In genomic region chrX:72624194-72624593, GRCh38 we compare ENCODE assay signal across 21 cellular contexts.
"Had no signal": no experiment of that assay in that cellular context is flagged by ENCODE, and none has a peak within 500 bp of the region (broad histone marks: within the 10 kb centered on the region; RNA-seq: fewer than 3 reads in every experiment).

No MANE protein-coding gene starts in this region.

- H3K4me1 ChIP-seq: prostate gland, stomach, transverse colon had no signal

- H3K4me3 ChIP-seq: prostate gland, stomach, suprapubic skin, transverse colon had no signal

- H3K9me3 Mint-ChIP-seq: activated CD4-positive, alpha-beta T cell treated with anti-CD3 and anti-CD28 coated beads, Interleukin-2, amount 10 ng/mL, durations not matched to agents 7 days and 5 days; activated T-helper 1 cell treated with anti-CD3 and anti-CD28 coated beads, Interleukin-12 subunit alpha, Interleukin-12 subunit beta, Interleukin-2, Interleukin-4 antibody, amounts not matched to agents 30 ng/mL and 10 ng/mL and 1 ng/mL, durations not matched to agents 14 hours and 24 hours and 36 hours; natural killer cell had no signal

- DNase-seq: activated CD4-positive, alpha-beta T cell treated with anti-CD3 and anti-CD28 coated beads, Interleukin-2, amount 10 ng/mL, durations not matched to agents 7 days and 5 days; activated CD4-positive, CD25-positive, alpha-beta regulatory T cell treated with anti-CD3 and anti-CD28 coated beads, Interleukin-2, amount 50 U/mL, for 72 hours; activated CD8-positive, alpha-beta T cell treated with anti-CD3 and anti-CD28 coated beads, Interleukin-2, amount 10 ng/mL, durations not matched to agents 7 days and 5 days; activated gamma-delta T cell treated with Interleukin-2 at 50 U/mL for 16 hours; aorta; brain microvascular endothelial cell; central memory CD4-positive, alpha-beta T cell; effector memory CD4-positive, alpha-beta T cell; hippocampal formation; left ventricle myocardium superior; midbrain; natural killer cell; stimulated activated CD4-positive, alpha-beta T cell treated with anti-CD3 and anti-CD28 coated beads, Interleukin-12 subunit alpha, Interleukin-12 subunit beta, amount 100 ng/mL, for 4 hours; stomach; T-helper 17 cell; transverse colon; WERI-Rb-1 had no signal

- H3K36me3 Mint-ChIP-seq: natural killer cell had no signal

- H3K9me3 ChIP-seq: prostate gland, stomach, suprapubic skin, transverse colon had no signal

- H3K27me3 Mint-ChIP-seq: activated CD4-positive, alpha-beta T cell treated with anti-CD3 and anti-CD28 coated beads, Interleukin-2, amount 10 ng/mL, durations not matched to agents 7 days and 5 days; T-helper 17 cell had no signal

- ATAC-seq: activated CD8-positive, alpha-beta T cell treated with anti-CD3 and anti-CD28 coated beads, Interleukin-2, amount 10 ng/mL, durations not matched to agents 7 days and 5 days; left ventricle myocardium superior; natural killer cell; T-helper 17 cell had no signal

- H3K27ac ChIP-seq: brain microvascular endothelial cell, prostate gland, stomach, suprapubic skin, transverse colon, WERI-Rb-1 had no signal

- H3K27me3 ChIP-seq: brain microvascular endothelial cell, stomach, suprapubic skin, transverse colon had no signal

- H3K36me3 ChIP-seq: brain microvascular endothelial cell, prostate gland, stomach, suprapubic skin, transverse colon, WERI-Rb-1 had no signal

- H3K27ac Mint-ChIP-seq: activated CD4-positive, alpha-beta T cell treated with anti-CD3 and anti-CD28 coated beads, Interleukin-2, amount 10 ng/mL, durations not matched to agents 7 days and 5 days; activated CD8-positive, alpha-beta T cell treated with anti-CD3 and anti-CD28 coated beads, Interleukin-2, amount 10 ng/mL, durations not matched to agents 7 days and 5 days; activated naive CD4-positive, alpha-beta T cell treated with anti-CD3 and anti-CD28 coated beads, Interleukin-2, amount 50 U/mL, for 24 hours; activated T-helper 1 cell treated with anti-CD3 and anti-CD28 coated beads, Interleukin-12 subunit alpha, Interleukin-12 subunit beta, Interleukin-2, Interleukin-4 antibody, amounts not matched to agents 30 ng/mL and 10 ng/mL and 1 ng/mL, durations not matched to agents 14 hours and 24 hours and 36 hours; natural killer cell; T-helper 17 cell had no signal

- H3K4me3 Mint-ChIP-seq: activated CD4-positive, alpha-beta T cell treated with anti-CD3 and anti-CD28 coated beads, Interleukin-2, amount 10 ng/mL, durations not matched to agents 7 days and 5 days; activated CD8-positive, alpha-beta T cell treated with anti-CD3 and anti-CD28 coated beads, Interleukin-2, amount 10 ng/mL, durations not matched to agents 7 days and 5 days; activated naive CD4-positive, alpha-beta T cell treated with anti-CD3 and anti-CD28 coated beads, Interleukin-2, amount 50 U/mL, for 24 hours; activated T-helper 1 cell treated with anti-CD3 and anti-CD28 coated beads, Interleukin-12 subunit alpha, Interleukin-12 subunit beta, Interleukin-2, Interleukin-4 antibody, amounts not matched to agents 30 ng/mL and 10 ng/mL and 1 ng/mL, durations not matched to agents 14 hours and 24 hours and 36 hours; natural killer cell; T-helper 17 cell had no signal

- H3K4me1 Mint-ChIP-seq: natural killer cell had no signal
